In the genomic region with DNA sequence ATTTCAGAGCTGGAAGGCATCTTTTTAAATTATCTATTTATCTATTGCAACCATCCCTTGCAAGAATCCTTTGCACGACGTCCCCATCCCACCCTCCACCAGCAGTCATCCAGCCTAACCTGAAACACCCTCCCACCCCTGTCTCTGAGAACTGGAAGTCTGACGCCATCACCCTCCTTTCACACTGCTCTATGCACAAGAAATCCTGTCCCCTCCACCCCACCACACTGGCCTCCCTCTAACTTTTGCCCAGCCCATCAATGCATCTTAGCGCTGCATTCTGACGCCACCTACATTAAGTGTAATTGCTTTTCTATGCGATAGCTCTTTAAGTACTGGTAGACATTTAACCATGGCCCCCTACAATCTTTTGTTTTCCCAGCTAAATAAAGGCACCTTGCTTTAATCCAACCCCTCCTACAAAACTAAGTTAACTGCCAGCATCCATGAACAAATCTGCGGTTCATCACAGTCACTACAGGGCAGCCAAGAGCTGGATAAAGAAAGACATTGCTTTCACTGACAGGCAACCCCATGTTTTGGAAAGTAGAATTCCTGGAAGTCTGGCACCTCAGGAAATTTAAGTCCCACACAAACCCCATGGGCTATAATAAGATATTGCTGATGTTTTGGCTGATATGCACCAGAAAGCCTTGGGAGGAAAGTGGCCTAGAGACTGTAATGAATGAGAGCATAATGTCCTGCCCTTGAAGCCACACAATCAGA, we compare ENCODE assay signal across 27 cellular contexts.
DNase-seq lines count a peak whose midpoint lies in the region; ATAC-seq, FAIRE-seq and TF ChIP-seq lines count a peak whose summit lies in the region.
"Had no signal": no experiment of that assay in that cellular context is flagged by ENCODE, and none has a peak within 500 bp of the region (broad histone marks: within the 10 kb centered on the region; RNA-seq: fewer than 3 reads in every experiment).

No MANE protein-coding gene starts in this region.

- H3K4me1 ChIP-seq in left ventricle myocardium inferior (peaks cover 47% of the 10 kb centered on the region), mesodermal cell (ENCODE audit: control insufficient read depth, insufficient read depth, low read length, poor library complexity, severe bottlenecking) (peaks cover 40% of the 10 kb centered on the region), sigmoid colon (peaks cover 0 to 82% (median 75%) of the 10 kb centered on the region in 4 donors), gastrocnemius medialis (peaks cover 12% of the 10 kb centered on the region in 2 donors)
- H3K4me1 ChIP-seq: colonic mucosa had no signal

- H3K27me3 ChIP-seq in left ventricle myocardium inferior (ENCODE audit: low read depth) (no peaks in the 10 kb centered on the region), bronchial epithelial cell (ENCODE audit: control insufficient read depth, insufficient read depth, low read length) (no peaks in the 10 kb centered on the region), sigmoid colon (no peaks in the 10 kb centered on the region), gastrocnemius medialis (no peaks in the 10 kb centered on the region)
- H3K27me3 ChIP-seq: cardiac muscle cell, colonic mucosa, hepatocyte, testis had no signal

- H3K4me3 ChIP-seq in left ventricle myocardium inferior = no peak overlapping the region
- H3K4me3 ChIP-seq in bronchial epithelial cell (ENCODE audit: low read depth, low read length) = no peak overlapping the region
- H3K4me3 ChIP-seq in mesodermal cell (ENCODE audit: extremely low read depth, insufficient read depth, low read length, poor library complexity, severe bottlenecking) = no peak overlapping the region
- no peak overlapping the region for H3K4me3 ChIP-seq in sigmoid colon
- no peak overlapping the region for H3K4me3 ChIP-seq in gastrocnemius medialis
- H3K4me3 ChIP-seq: cardiac muscle cell, colonic mucosa, hepatocyte, PC-9, skin epidermis, testis had no signal

- TF ChIP-seq CTCF in left ventricle myocardium inferior (IDR thresholded peaks at IDR 0.05; ENCODE audit: borderline replicate concordance) = no peak
- no peak for TF ChIP-seq CTCF in bronchial epithelial cell (IDR thresholded peaks at IDR 0.05; ENCODE audit: insufficient read depth, low read length, severe bottlenecking)
- TF ChIP-seq CTCF in sigmoid colon (IDR thresholded peaks at IDR 0.05) = no peak
- TF ChIP-seq CTCF in gastrocnemius medialis (IDR thresholded peaks at IDR 0.05 in 4 of 5, conservative IDR thresholded peaks at IDR 0.05 in 1 of 5) = no peak

- peak; percentile 60 for FAIRE-seq in bronchial epithelial cell (lab: Jason Lieb, UNC)
- FAIRE-seq: frontal cortex, urothelium cell line had no signal

- TF ChIP-seq POLR2A in sigmoid colon (IDR thresholded peaks at IDR 0.05) (no peak), gastrocnemius medialis (IDR thresholded peaks at IDR 0.05) (no peak)

- WGBS in mesodermal cell (ENCODE audit: insufficient coverage in 2 of 2), 2 experiments = 65 to 71% methylated on average over 6 of the region's 7 CpGs
- 87 to 91% methylated on average over 7 of the region's 7 CpGs for WGBS in sigmoid colon, 2 donors

- DNase-seq in Right ventricle myocardium superior (no peak), left ventricle myocardium inferior (no peak), bronchial epithelial cell (ENCODE audit: low read depth) (no peak), sigmoid colon (no peak), gastrocnemius medialis (no peak)
- DNase-seq: colonic mucosa; DMS79 treated with DMSO at 0.1 percent for 48 hours; GDM1; left colon; mesenchymal stem cell; NCI-H146; NCI-H226; NCI-H526 treated with DMSO at 0.1 percent for 48 hours; PC-9; SHP77 treated with DMSO at 0.1 percent for 48 hours; stimulated activated naive B cell treated with anti-CD40 and anti-IgM and Interleukin-4, amounts not matched to agents 10 μg/mL and 1 μg/mL and 100 μg/mL, for 72 hours; T-helper 2 cell; testis had no signal

- no peaks in the 10 kb centered on the region for H3K9me3 ChIP-seq in left ventricle myocardium inferior (replicated peaks)
- no peaks in the 10 kb centered on the region for H3K9me3 ChIP-seq in mesodermal cell (ENCODE audit: control insufficient read depth, low read length)
- H3K9me3 ChIP-seq in sigmoid colon = no peaks in the 10 kb centered on the region
- H3K9me3 ChIP-seq in gastrocnemius medialis = no peaks in the 10 kb centered on the region
- H3K9me3 ChIP-seq: colonic mucosa, testis had no signal

- ATAC-seq in Right ventricle myocardium superior (ENCODE audit: poor library complexity) = peak; percentile 49
- no peak for ATAC-seq in GM21390 (IDR thresholded peaks at IDR 0.05; ENCODE audit: unreplicated experiment)
- ATAC-seq in gastrocnemius medialis = no peak
- ATAC-seq in GM19397 (IDR thresholded peaks at IDR 0.05; ENCODE audit: unreplicated experiment) = no peak
- ATAC-seq: esophagus mucosa; left colon; stimulated activated naive B cell treated with anti-CD40 and anti-IgM and Interleukin-4, amounts not matched to agents 10 μg/mL and 1 μg/mL and 100 μg/mL, for 72 hours had no signal

- no peak overlapping the region for H3K27ac ChIP-seq in left ventricle myocardium inferior (replicated peaks)
- peak overlapping the region; percentile 74 for H3K27ac ChIP-seq in mesodermal cell (ENCODE audit: low read depth, low read length, severe bottlenecking)
- peak overlapping the region; percentile 19 to 70 (median 58) for H3K27ac ChIP-seq in sigmoid colon
- no peak overlapping the region for H3K27ac ChIP-seq in gastrocnemius medialis
- H3K27ac ChIP-seq: cardiac muscle cell, colonic mucosa, hepatocyte, PC-9, testis had no signal

- TF ChIP-seq EP300 in sigmoid colon (IDR thresholded peaks at IDR 0.05) = no peak

- in situ Hi-C loops in gastrocnemius medialis (cut with MboI; ENCODE audit: low sequenced_read_pairs in 4 of 4) = no loop called here

- H3K36me3 ChIP-seq in left ventricle myocardium inferior (no peaks in the 10 kb centered on the region), bronchial epithelial cell (ENCODE audit: control insufficient read depth, insufficient read depth, low read length) (peaks cover 1% of the 10 kb centered on the region), mesodermal cell (ENCODE audit: control insufficient read depth, insufficient read depth, low read length) (peaks cover 33% of the 10 kb centered on the region), sigmoid colon (no peaks in the 10 kb centered on the region), gastrocnemius medialis (no peaks in the 10 kb centered on the region)
- H3K36me3 ChIP-seq: cardiac muscle cell, colonic mucosa had no signal

- intact Hi-C loops in Right ventricle myocardium superior (cut with DNase I) (no loop called here), left ventricle myocardium inferior (cut with micrococcal nuclease) (no loop called here), sigmoid colon (cut with DNase I) (no loop called here), gastrocnemius medialis (cut with DNase I; ENCODE audit: low total_unique reads) (loop anchor here (10.0 kb wide), 1 partner anchor 116 kb away; no protein-coding TSS in a partner anchor)

Comparison
In these comparisons a context has a peak if more than half of its experiments do, and no peak if none do; other contexts are left out.
1. H3K27ac ChIP-seq: peak in mesodermal cell (single experiment) and sigmoid colon (4 of 4); none in left ventricle myocardium inferior (single experiment) and gastrocnemius medialis (0 of 4).